ENCODE assay signal across 20 cellular contexts in genomic region chr22:25711491-25711890, GRCh38. TPM values are rescaled to one million over a fixed set of nuclear protein-coding genes. Genes with fewer than 3 reads are reported as not detected.
"Had no signal": no experiment of that assay in that cellular context is flagged by ENCODE, and none has a peak within 500 bp of the region (broad histone marks: within the 10 kb centered on the region; RNA-seq: fewer than 3 reads in every experiment).

No MANE protein-coding gene starts in this region.

- H3K9me3 ChIP-seq: esophagus squamous epithelium, gastroesophageal sphincter, right atrium auricular region, sigmoid colon, upper lobe of left lung, vagina had no signal

- H3K36me3 ChIP-seq: vagina had no signal

- H3K36me3 Mint-ChIP-seq: natural killer cell had no signal

- H3K27ac Mint-ChIP-seq: natural killer cell had no signal

- ATAC-seq: gastroesophageal sphincter, left lobe of liver, natural killer cell had no signal

- H3K4me3 ChIP-seq: esophagus squamous epithelium, gastroesophageal sphincter, right atrium auricular region, sigmoid colon, skin epidermis, upper lobe of left lung, vagina had no signal

- H3K4me1 ChIP-seq: esophagus squamous epithelium, gastroesophageal sphincter, right atrium auricular region, sigmoid colon, upper lobe of left lung, vagina had no signal

- H3K4me3 Mint-ChIP-seq: natural killer cell, neural crest cell had no signal

- DNase-seq: dermis blood vessel endothelial cell; esophagus squamous epithelium; foreskin fibroblast; glutamatergic neuron; islet precursor cell; mammary epithelial cell; natural killer cell; sigmoid colon; stimulated activated CD4-positive, alpha-beta T cell treated with anti-CD3 and anti-CD28 coated beads, Interleukin-2, amount 100 ng/mL, for 24 hours; stimulated activated CD4-positive, alpha-beta T cell treated with anti-CD3 and anti-CD28 coated beads, Interleukin-4, amount 100 ng/mL, for 4 hours; stimulated activated naive CD4-positive, alpha-beta T cell treated with Interleukin-2 at 50 U/mL for 16 hours; upper lobe of left lung had no signal

- H3K27me3 ChIP-seq: esophagus squamous epithelium, gastroesophageal sphincter, right atrium auricular region, sigmoid colon, upper lobe of left lung, vagina had no signal

- H3K27ac ChIP-seq: esophagus squamous epithelium, gastroesophageal sphincter, right atrium auricular region, sigmoid colon, skin epidermis, upper lobe of left lung, vagina had no signal

- H3K9me3 Mint-ChIP-seq: natural killer cell, neural crest cell had no signal

- H3K4me1 Mint-ChIP-seq: natural killer cell had no signal

RNA-seq across cellular contexts. Expression of gene MYO18B, which starts 30.5 kb away (rescaled TPM):
- total RNA-seq: epithelial cell of proximal tubule, left lobe of liver, neural crest cell, osteocyte, vagina had no signal
- polyA plus RNA-seq: mammary epithelial cell had no signal
